ENCODE assay signal across 8 cellular contexts in the genomic region with DNA sequence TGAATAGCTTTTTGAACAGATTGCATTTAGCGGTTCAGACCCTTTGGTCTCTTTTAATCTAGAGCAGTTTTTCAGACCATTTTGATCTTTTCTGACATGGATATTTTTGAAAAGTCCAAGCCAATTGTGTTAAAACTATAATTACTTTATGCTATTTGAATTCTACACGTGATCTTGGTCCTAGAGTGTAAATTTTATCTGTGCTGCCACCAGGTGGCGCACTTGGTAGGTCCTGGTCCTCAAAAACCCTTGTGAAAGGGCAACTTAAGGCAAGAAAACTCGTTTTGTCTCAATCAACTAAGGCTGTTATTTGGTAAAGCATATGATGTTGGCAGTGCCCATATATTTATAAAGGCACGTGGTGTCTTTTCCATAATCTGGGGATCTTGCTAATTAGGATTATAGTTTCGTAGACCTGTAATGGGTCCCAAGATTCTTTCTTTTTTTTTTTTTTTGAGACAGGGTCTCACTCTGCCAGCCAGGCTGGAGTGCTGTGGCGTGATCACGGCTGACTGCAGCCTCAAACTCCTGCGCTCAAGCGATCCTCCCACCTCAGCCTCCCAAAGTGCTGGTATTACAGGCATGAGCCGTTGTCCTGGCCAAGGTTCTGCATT. TPM values are rescaled to one million over a fixed set of nuclear protein-coding genes. Genes with fewer than 3 reads are reported as not detected.
A peak's percentile ranks its signal among the peaks of the same experiment; 100 is the strongest.
DNase-seq lines count a peak whose midpoint lies in the region; ATAC-seq, FAIRE-seq and TF ChIP-seq lines count a peak whose summit lies in the region.

No MANE protein-coding gene starts in this region.

- H3K27ac Mint-ChIP-seq in memory B cell: no peak overlapping the region

- no peaks in the 10 kb centered on the region for H3K27me3 Mint-ChIP-seq in memory B cell

- H3K36me3 Mint-ChIP-seq in memory B cell: no peaks in the 10 kb centered on the region

- no TSS peak for BruUV-seq in A673 (replicated peaks; lab: Mats Ljungman, UMichigan)

- no peaks in the 10 kb centered on the region for H3K9me3 ChIP-seq in A673 (ENCODE audit: low read depth, low read length, poor library complexity, severe bottlenecking)

- H3K27me3 ChIP-seq in A673 (replicated peaks; ENCODE audit: insufficient read depth, low read depth, low read length, poor library complexity): no peaks in the 10 kb centered on the region
- peaks cover 0 to 2% (median 0%) of the 10 kb centered on the region in 45 donors for H3K27me3 ChIP-seq in dorsolateral prefrontal cortex

- peaks cover 2% of the 10 kb centered on the region for H3K4me1 Mint-ChIP-seq in memory B cell

- H3K4me1 ChIP-seq in A673 (ENCODE audit: insufficient read depth, low read length, poor library complexity, severe bottlenecking): no peaks in the 10 kb centered on the region

- TF ChIP-seq CTCF in A673 (conservative IDR thresholded peaks at IDR 0.05; ENCODE audit: low read depth, low read length) (peak; percentile 87), dorsolateral prefrontal cortex (IDR thresholded peaks at IDR 0.05 in 54 of 56, conservative IDR thresholded peaks at IDR 0.05 in 2 of 56; ENCODE audit: low read depth in 1 of 56, partially characterized antibody in 56 of 56) (peak; percentile 73 to 98 (median 85))

- POLR2A ChIA-PET in A673 (lab: Charles Lee; ENCODE audit: low non-redundant PET): no interaction called here

- CTCF ChIA-PET in A673 (lab: Charles Lee): interaction anchor here (0.7 to 1.3 kb wide), 3 partner anchors 112 to 1990 kb away, joined by 4 to 13 read pairs (median 7); no protein-coding TSS in a partner anchor

- DNase-seq in A673 (ENCODE audit: low spot score) (peak; percentile 79), GM12892 (ENCODE audit: insufficient read length) (no peak), NCI-H446 treated with DMSO at 0.1 percent for 48 hours (lab: John Stamatoyannopoulos, UW) (peak; percentile 35), dorsolateral prefrontal cortex (peak in 8 of 10 donors; percentile 37 to 65 (median 59)), memory B cell (ENCODE audit: low spot score in 2 of 2) (peak; percentile 61 to 62)
- peak; percentile 74 for DNase-seq in activated CD4-positive, alpha-beta T cell treated with anti-CD3 and anti-CD28 coated beads for 48 hours
- peak; percentile 39 to 44 for DNase-seq in stimulated activated CD8-positive, alpha-beta memory T cell treated with anti-CD3 and anti-CD28 coated beads, Interleukin-15, amount 100 ng/mL, for 48 hours (ENCODE audit: low read depth in 2 of 2)

- no peak for TF ChIP-seq POLR2A in GM12892 (IDR thresholded peaks at IDR 0.05; ENCODE audit: low read depth, low read length)

- intact Hi-C loops in A673 (cut with micrococcal nuclease; ENCODE audit: unreplicated experiment): loop anchor here (1.0 kb wide), 1 partner anchor 111 kb away; no protein-coding TSS in a partner anchor
- intact Hi-C loops in dorsolateral prefrontal cortex (cut with DNase I): loop anchor here in 1 of 2 donors (5.0 kb wide), 1 partner anchor 110 kb away; no protein-coding TSS in a partner anchor

- H3K27ac ChIP-seq in A673 (ENCODE audit: low read depth, low read length, poor library complexity, severe bottlenecking) (no peak overlapping the region), dorsolateral prefrontal cortex (no peak overlapping the region)

- FAIRE-seq in GM12892 (lab: Jason Lieb, UNC): peak; percentile 86

- ATAC-seq in memory B cell (ENCODE audit: low read depth): peak; percentile 71
- ATAC-seq in GM21381 (IDR thresholded peaks at IDR 0.05; ENCODE audit: unreplicated experiment): no peak

- no peaks in the 10 kb centered on the region for H3K9me3 Mint-ChIP-seq in memory B cell

- H3K4me3 ChIP-seq in A673 (ENCODE audit: low read depth, low read length, poor library complexity, severe bottlenecking): no peak overlapping the region
- no peak overlapping the region for H3K4me3 ChIP-seq in dorsolateral prefrontal cortex

- no peak overlapping the region for H3K4me3 Mint-ChIP-seq in memory B cell

- H3K36me3 ChIP-seq in A673 (ENCODE audit: insufficient read depth, low read length, poor library complexity, severe bottlenecking): no peaks in the 10 kb centered on the region

RNA-seq across cellular contexts. Expression of a gene that starts 43.9 kb away (rescaled TPM):
- total RNA-seq in A673 (2021) (16.1 and 17.5 TPM in 2 replicates), dorsolateral prefrontal cortex (100 to 1,000 TPM in 2 of 120 experiments, 10 to 100 TPM in 118; 59.9 to 107 (median 79.7) TPM)
- polyA plus RNA-seq in GM12892 (2012; ENCODE audit: missing spikeins): 6.3 TPM
